ENCODE assay signal across 1 cellular context in the genomic region with DNA sequence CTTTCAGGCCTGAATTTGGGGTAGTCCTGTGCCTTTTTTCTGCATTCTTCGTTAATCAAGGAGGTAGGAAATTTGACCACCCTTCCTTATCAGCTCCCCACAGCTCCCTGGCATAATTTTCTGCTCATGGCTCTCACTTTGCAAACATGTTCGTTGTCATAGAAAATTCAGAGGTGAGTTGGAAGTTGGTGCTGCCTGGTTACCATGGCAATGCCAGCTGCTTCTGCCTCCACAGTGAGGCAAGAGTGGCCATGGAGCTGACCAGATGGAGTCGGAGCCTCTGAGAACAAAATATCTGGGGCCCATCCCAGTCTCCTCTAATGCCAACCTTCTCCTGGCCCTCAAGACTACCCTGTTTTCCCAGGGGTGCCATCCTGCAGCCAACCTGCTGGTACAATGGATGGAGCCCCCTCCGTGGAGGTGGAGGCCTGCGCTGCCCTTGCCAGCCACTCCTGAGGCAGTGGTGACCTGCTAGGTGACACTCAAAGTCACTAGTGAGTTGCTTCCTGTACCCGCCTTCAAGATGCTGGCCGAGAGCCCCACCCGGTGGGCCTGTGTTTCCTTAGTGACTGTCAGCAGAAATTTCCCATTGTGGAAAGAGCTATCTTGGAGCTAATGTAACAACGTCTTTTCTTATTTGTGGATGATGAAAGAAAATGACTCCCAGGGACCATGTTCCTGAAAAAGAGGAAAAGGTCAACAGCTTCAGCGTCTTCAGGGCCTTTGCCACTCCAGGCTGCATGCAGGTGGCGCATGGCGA.
TF ChIP-seq lines count a peak whose summit lies in the region.

No MANE protein-coding gene starts in this region.

TF ChIP-seq in GM12878, 131 proteins besides CTCF, POLR2A, EP300 and RAD21 (continued from another document):
- TF ChIP-seq, protein P1, sequence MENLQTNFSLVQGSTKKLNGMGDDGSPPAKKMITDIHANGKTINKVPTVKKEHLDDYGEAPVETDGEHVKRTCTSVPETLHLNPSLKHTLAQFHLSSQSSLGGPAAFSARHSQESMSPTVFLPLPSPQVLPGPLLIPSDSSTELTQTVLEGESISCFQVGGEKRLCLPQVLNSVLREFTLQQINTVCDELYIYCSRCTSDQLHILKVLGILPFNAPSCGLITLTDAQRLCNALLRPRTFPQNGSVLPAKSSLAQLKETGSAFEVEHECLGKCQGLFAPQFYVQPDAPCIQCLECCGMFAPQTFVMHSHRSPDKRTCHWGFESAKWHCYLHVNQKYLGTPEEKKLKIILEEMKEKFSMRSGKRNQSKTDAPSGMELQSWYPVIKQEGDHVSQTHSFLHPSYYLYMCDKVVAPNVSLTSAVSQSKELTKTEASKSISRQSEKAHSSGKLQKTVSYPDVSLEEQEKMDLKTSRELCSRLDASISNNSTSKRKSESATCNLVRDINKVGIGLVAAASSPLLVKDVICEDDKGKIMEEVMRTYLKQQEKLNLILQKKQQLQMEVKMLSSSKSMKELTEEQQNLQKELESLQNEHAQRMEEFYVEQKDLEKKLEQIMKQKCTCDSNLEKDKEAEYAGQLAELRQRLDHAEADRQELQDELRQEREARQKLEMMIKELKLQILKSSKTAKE (IDR thresholded peaks at IDR 0.05; ENCODE audit: low read depth, poor library complexity, severe bottlenecking) = no peak
- no peak for TF ChIP-seq CEBPB (IDR thresholded peaks at IDR 0.05; ENCODE audit: borderline replicate concordance in 1 of 2, low read depth in 2 of 2, low read length in 2 of 2)
- TF ChIP-seq, protein P2, sequence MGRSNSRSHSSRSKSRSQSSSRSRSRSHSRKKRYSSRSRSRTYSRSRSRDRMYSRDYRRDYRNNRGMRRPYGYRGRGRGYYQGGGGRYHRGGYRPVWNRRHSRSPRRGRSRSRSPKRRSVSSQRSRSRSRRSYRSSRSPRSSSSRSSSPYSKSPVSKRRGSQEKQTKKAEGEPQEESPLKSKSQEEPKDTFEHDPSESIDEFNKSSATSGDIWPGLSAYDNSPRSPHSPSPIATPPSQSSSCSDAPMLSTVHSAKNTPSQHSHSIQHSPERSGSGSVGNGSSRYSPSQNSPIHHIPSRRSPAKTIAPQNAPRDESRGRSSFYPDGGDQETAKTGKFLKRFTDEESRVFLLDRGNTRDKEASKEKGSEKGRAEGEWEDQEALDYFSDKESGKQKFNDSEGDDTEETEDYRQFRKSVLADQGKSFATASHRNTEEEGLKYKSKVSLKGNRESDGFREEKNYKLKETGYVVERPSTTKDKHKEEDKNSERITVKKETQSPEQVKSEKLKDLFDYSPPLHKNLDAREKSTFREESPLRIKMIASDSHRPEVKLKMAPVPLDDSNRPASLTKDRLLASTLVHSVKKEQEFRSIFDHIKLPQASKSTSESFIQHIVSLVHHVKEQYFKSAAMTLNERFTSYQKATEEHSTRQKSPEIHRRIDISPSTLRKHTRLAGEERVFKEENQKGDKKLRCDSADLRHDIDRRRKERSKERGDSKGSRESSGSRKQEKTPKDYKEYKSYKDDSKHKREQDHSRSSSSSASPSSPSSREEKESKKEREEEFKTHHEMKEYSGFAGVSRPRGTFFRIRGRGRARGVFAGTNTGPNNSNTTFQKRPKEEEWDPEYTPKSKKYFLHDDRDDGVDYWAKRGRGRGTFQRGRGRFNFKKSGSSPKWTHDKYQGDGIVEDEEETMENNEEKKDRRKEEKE (IDR thresholded peaks at IDR 0.05) = no peak
- TF ChIP-seq, protein P3, sequence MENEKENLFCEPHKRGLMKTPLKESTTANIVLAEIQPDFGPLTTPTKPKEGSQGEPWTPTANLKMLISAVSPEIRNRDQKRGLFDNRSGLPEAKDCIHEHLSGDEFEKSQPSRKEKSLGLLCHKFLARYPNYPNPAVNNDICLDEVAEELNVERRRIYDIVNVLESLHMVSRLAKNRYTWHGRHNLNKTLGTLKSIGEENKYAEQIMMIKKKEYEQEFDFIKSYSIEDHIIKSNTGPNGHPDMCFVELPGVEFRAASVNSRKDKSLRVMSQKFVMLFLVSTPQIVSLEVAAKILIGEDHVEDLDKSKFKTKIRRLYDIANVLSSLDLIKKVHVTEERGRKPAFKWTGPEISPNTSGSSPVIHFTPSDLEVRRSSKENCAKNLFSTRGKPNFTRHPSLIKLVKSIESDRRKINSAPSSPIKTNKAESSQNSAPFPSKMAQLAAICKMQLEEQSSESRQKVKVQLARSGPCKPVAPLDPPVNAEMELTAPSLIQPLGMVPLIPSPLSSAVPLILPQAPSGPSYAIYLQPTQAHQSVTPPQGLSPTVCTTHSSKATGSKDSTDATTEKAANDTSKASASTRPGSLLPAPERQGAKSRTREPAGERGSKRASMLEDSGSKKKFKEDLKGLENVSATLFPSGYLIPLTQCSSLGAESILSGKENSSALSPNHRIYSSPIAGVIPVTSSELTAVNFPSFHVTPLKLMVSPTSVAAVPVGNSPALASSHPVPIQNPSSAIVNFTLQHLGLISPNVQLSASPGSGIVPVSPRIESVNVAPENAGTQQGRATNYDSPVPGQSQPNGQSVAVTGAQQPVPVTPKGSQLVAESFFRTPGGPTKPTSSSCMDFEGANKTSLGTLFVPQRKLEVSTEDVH (IDR thresholded peaks at IDR 0.05; ENCODE audit: low read depth, partially characterized antibody) = no peak
- TF ChIP-seq MYC (IDR thresholded peaks at IDR 0.05; ENCODE audit: insufficient read depth, insufficient read length, insufficient replicate concordance, low read length, severe bottlenecking) = no peak
- TF ChIP-seq JUNB (IDR thresholded peaks at IDR 0.05) = no peak
- no peak for TF ChIP-seq IKZF2 (IDR thresholded peaks at IDR 0.05)
- no peak for TF ChIP-seq ATF7 (IDR thresholded peaks at IDR 0.05; ENCODE audit: low read depth)
- TF ChIP-seq ZNF217 (IDR thresholded peaks at IDR 0.05) = no peak
- TF ChIP-seq RAD51 (IDR thresholded peaks at IDR 0.05) = no peak
- TF ChIP-seq ZNF384 (IDR thresholded peaks at IDR 0.05; ENCODE audit: borderline replicate concordance, low read depth, low read length) = no peak
TF ChIP-seq in GM12878: peak in this region for 0.
